Comparison of ENCODE assay signal across 9 cellular contexts in the genomic region with DNA sequence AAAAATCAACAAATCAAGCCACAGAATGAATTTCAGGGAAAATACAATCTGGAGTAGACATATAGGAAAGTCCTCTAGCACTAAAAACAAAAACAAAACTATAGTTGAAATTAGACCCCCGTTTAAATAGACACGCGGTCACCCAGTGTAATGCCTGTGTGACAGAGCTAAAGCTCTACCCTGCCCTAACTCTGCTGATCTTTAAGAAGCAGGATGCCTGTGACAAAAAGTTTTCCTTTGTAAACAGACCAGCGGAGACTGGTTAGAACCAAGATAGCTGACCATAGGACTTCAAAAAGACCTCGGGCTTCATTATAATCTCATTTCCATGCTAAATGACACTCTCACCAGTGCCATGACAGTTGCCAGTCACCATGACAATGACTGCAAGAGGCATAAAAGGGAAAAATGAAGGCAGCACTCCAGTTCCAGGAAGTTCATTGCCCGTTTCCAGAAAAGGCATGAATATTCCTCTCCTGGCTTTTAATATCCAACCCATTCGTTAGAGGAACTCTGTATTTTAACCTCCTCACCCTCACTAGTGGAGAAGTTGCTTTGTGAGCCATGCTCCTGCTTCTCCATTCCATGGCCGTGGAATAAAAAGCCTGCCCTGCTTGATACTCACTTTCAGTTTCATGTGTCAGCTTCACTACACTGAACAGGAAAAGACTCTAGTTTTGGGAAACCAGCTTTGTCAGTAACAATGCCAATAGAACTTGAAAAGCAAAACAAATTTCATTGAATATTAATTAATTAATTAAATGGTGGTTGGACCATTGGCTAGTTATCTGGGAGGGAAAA.
DNase-seq lines count a peak whose midpoint lies in the region; ATAC-seq and TF ChIP-seq lines count a peak whose summit lies in the region.
"Had no signal": no experiment of that assay in that cellular context is flagged by ENCODE, and none has a peak within 500 bp of the region (broad histone marks: within the 10 kb centered on the region; RNA-seq: fewer than 3 reads in every experiment).

No MANE protein-coding gene starts in this region.

- H3K27me3 ChIP-seq in OCI-LY3 (ENCODE audit: low read depth, low read length) (no peaks in the 10 kb centered on the region), endodermal cell (ENCODE audit: control insufficient read depth, insufficient read depth, low read length, poor library complexity, severe bottlenecking) (no peaks in the 10 kb centered on the region)

- H3K27ac Mint-ChIP-seq in Calu3 (ENCODE audit: unreplicated experiment): no peak overlapping the region
- peak overlapping the region; percentile 27 for H3K27ac Mint-ChIP-seq in progenitor cell of endocrine pancreas
- H3K27ac Mint-ChIP-seq in endodermal cell: no peak overlapping the region

- H3K4me1 ChIP-seq in OCI-LY3 (ENCODE audit: low read length): no peaks in the 10 kb centered on the region
- H3K4me1 ChIP-seq in endodermal cell (ENCODE audit: control insufficient read depth, insufficient read depth, low read length): no peaks in the 10 kb centered on the region

- H4K20me1 ChIP-seq in OCI-LY3 (ENCODE audit: insufficient read depth, low read length): no peaks in the 10 kb centered on the region

- H3K27ac ChIP-seq in OCI-LY3 (ENCODE audit: low read length) (no peak overlapping the region), endodermal cell (ENCODE audit: low read depth, low read length) (no peak overlapping the region)

- H2AFZ ChIP-seq in OCI-LY3 (ENCODE audit: low read depth, low read length): no peak overlapping the region

- no TSS peak for BruUV-seq in Calu3 (replicated peaks; lab: Mats Ljungman, UMichigan)

- H3K4me3 Mint-ChIP-seq in Calu3 (ENCODE audit: low read depth, unreplicated experiment): peak overlapping the region; percentile 33
- no peak overlapping the region for H3K4me3 Mint-ChIP-seq in progenitor cell of endocrine pancreas (ENCODE audit: low read depth)
- no peak overlapping the region for H3K4me3 Mint-ChIP-seq in endodermal cell

- H3K4me1 Mint-ChIP-seq in Calu3 (ENCODE audit: low read depth, unreplicated experiment) (no peaks in the 10 kb centered on the region), progenitor cell of endocrine pancreas (ENCODE audit: low read depth) (peaks cover 11% of the 10 kb centered on the region), endodermal cell (peaks cover 13% of the 10 kb centered on the region)

- H3K36me3 Mint-ChIP-seq in Calu3 (ENCODE audit: insufficient read depth, unreplicated experiment) (no peaks in the 10 kb centered on the region), progenitor cell of endocrine pancreas (ENCODE audit: insufficient read depth) (no peaks in the 10 kb centered on the region), endodermal cell (ENCODE audit: low read depth) (no peaks in the 10 kb centered on the region)

- intact Hi-C loops in Calu3 (cut with micrococcal nuclease; ENCODE audit: unreplicated experiment): loop anchor here (10.0 kb wide), 1 partner anchor 96 kb away; no protein-coding TSS in a partner anchor

- peak overlapping the region; percentile 50 for H3K4me3 ChIP-seq in OCI-LY3 (ENCODE audit: low read length)
- H3K4me3 ChIP-seq in fibroblast of the aortic adventitia (ENCODE audit: low read depth, low read length): peak overlapping the region; percentile 38
- H3K4me3 ChIP-seq in endodermal cell (ENCODE audit: low read length): no peak overlapping the region

- ATAC-seq in esophagus mucosa (no peak), HG03280 (IDR thresholded peaks at IDR 0.05; ENCODE audit: unreplicated experiment) (no peak)

- H3K27me3 Mint-ChIP-seq in Calu3 (ENCODE audit: unreplicated experiment): peaks cover 26% of the 10 kb centered on the region
- peaks cover 57% of the 10 kb centered on the region for H3K27me3 Mint-ChIP-seq in progenitor cell of endocrine pancreas
- H3K27me3 Mint-ChIP-seq in endodermal cell (ENCODE audit: insufficient read depth): peaks cover 15% of the 10 kb centered on the region

- H3K79me2 ChIP-seq in OCI-LY3 (ENCODE audit: low read length): no peaks in the 10 kb centered on the region

- DNase-seq in Calu3: no peak
- peak; percentile 35 for DNase-seq in fibroblast of the aortic adventitia (ENCODE audit: low read depth)
- no peak for DNase-seq in progenitor cell of endocrine pancreas (ENCODE audit: low spot score, unreplicated experiment)
- no peak for DNase-seq in activated effector memory CD4-positive, alpha-beta T cell treated with anti-CD3 and anti-CD28 coated beads, Interleukin-2, amount 50 U/mL, for 16 hours
- no peak for DNase-seq in endodermal cell
- DNase-seq: hypothalamus had no signal

- CTCF ChIA-PET in Calu3 (lab: Charles Lee): interaction anchor here (0.7 kb wide), 1 partner anchor 70 kb away, joined by 3 read pairs; no protein-coding TSS in a partner anchor

- TF ChIP-seq CTCF in Calu3 (IDR thresholded peaks at IDR 0.05; ENCODE audit: unreplicated experiment) (no peak), OCI-LY3 (IDR thresholded peaks at IDR 0.05; ENCODE audit: low read depth, low read length) (no peak), fibroblast of the aortic adventitia (IDR thresholded peaks at IDR 0.05; ENCODE audit: insufficient read depth, low read length) (no peak), progenitor cell of endocrine pancreas (IDR thresholded peaks at IDR 0.05; ENCODE audit: unreplicated experiment) (no peak), endodermal cell (conservative IDR thresholded peaks at IDR 0.05) (no peak)

- H3K4me2 ChIP-seq in OCI-LY3 (ENCODE audit: low read length): peak overlapping the region; percentile 41

- H3K9me3 Mint-ChIP-seq in Calu3 (ENCODE audit: low read depth, unreplicated experiment) (no peaks in the 10 kb centered on the region), progenitor cell of endocrine pancreas (ENCODE audit: low read depth) (no peaks in the 10 kb centered on the region), endodermal cell (no peaks in the 10 kb centered on the region)

- no peaks in the 10 kb centered on the region for H3K9me3 ChIP-seq in OCI-LY3 (ENCODE audit: insufficient read depth, low read length)
- H3K9me3 ChIP-seq in endodermal cell (ENCODE audit: control insufficient read depth, low read length): no peaks in the 10 kb centered on the region

- H3K36me3 ChIP-seq in OCI-LY3 (replicated peaks; ENCODE audit: low read depth, low read length): no peaks in the 10 kb centered on the region
- no peaks in the 10 kb centered on the region for H3K36me3 ChIP-seq in endodermal cell (ENCODE audit: control insufficient read depth, insufficient read depth, low read length)

- 79 to 86% methylated on average over 8 of the region's 8 CpGs for WGBS in endodermal cell (ENCODE audit: insufficient coverage in 1 of 2, insufficient read length in 1 of 2), 2 experiments

- H3K9ac ChIP-seq in OCI-LY3 (ENCODE audit: low read length) (no peak overlapping the region), endodermal cell (ENCODE audit: extremely low read depth, low read length, poor library complexity, severe bottlenecking) (no peak overlapping the region)
